8 cellular contexts compared by ENCODE assay signal in genomic region chr12:105331805-105332251, GRCh38. TPM values are rescaled to one million over a fixed set of nuclear protein-coding genes. Genes with fewer than 3 reads are reported as not detected.
DNase-seq lines count a peak whose midpoint lies in the region; ATAC-seq and TF ChIP-seq lines count a peak whose summit lies in the region.

No MANE protein-coding gene starts in this region.

- H3K36me3 ChIP-seq in fibroblast of lung (ENCODE audit: control insufficient read depth, insufficient read depth, low read length), result no peaks in the 10 kb centered on the region

- H3K27ac ChIP-seq in fibroblast of lung (ENCODE audit: insufficient read depth, low read length), result peak overlapping the region; percentile 52

- H3K9ac ChIP-seq in fibroblast of lung (ENCODE audit: insufficient read depth, low read length), result no peak overlapping the region

- no peaks in the 10 kb centered on the region for H3K27me3 Mint-ChIP-seq in T-helper 2 cell treated with Interferon-gamma antibody and Interleukin-4, amounts not matched to agents 5 μg/mL and 100 μg/mL, for 36 hours (ENCODE audit: low read depth)

- no peaks in the 10 kb centered on the region for H3K9me3 ChIP-seq in fibroblast of lung (ENCODE audit: control insufficient read depth, insufficient read depth, low read depth, low read length)

- H3K36me3 Mint-ChIP-seq in T-helper 2 cell treated with Interferon-gamma antibody and Interleukin-4, amounts not matched to agents 5 μg/mL and 100 μg/mL, for 36 hours (ENCODE audit: low read depth), result peaks cover 50% of the 10 kb centered on the region
- no peaks in the 10 kb centered on the region for H3K36me3 Mint-ChIP-seq in stimulated activated effector memory CD8-positive, alpha-beta T cell treated with anti-CD3 and anti-CD28 coated beads, Interleukin-12 subunit alpha, Interleukin-12 subunit beta, amount 100 ng/mL, for 72 hours

- H3K27ac Mint-ChIP-seq in T-helper 2 cell treated with Interferon-gamma antibody and Interleukin-4, amounts not matched to agents 5 μg/mL and 100 μg/mL, for 36 hours, result peak overlapping the region; percentile 87
- H3K27ac Mint-ChIP-seq in stimulated activated effector memory CD8-positive, alpha-beta T cell treated with anti-CD3 and anti-CD28 coated beads, Interleukin-12 subunit alpha, Interleukin-12 subunit beta, amount 100 ng/mL, for 72 hours, result peak overlapping the region; percentile 81

- no peak overlapping the region for H2AFZ ChIP-seq in fibroblast of lung (ENCODE audit: low read length)

- peaks cover 13% of the 10 kb centered on the region for H3K4me1 ChIP-seq in fibroblast of lung (ENCODE audit: control insufficient read depth, extremely low read depth, insufficient read depth, low read length)

- ATAC-seq in stimulated activated effector memory CD8-positive, alpha-beta T cell treated with anti-CD3 and anti-CD28 coated beads, Interleukin-12 subunit alpha, Interleukin-12 subunit beta, amount 100 ng/mL, for 72 hours, result peak; percentile 31
- ATAC-seq in HG02588 (IDR thresholded peaks at IDR 0.05; ENCODE audit: unreplicated experiment), result no peak

- peak overlapping the region; percentile 86 for H3K4me3 Mint-ChIP-seq in T-helper 2 cell treated with Interferon-gamma antibody and Interleukin-4, amounts not matched to agents 5 μg/mL and 100 μg/mL, for 36 hours
- H3K4me3 Mint-ChIP-seq in stimulated activated effector memory CD8-positive, alpha-beta T cell treated with anti-CD3 and anti-CD28 coated beads, Interleukin-12 subunit alpha, Interleukin-12 subunit beta, amount 100 ng/mL, for 72 hours, result peak overlapping the region; percentile 72

- H3K4me1 Mint-ChIP-seq in T-helper 2 cell treated with Interferon-gamma antibody and Interleukin-4, amounts not matched to agents 5 μg/mL and 100 μg/mL, for 36 hours (ENCODE audit: low read depth), result peaks cover 69% of the 10 kb centered on the region
- H3K4me1 Mint-ChIP-seq in stimulated activated effector memory CD8-positive, alpha-beta T cell treated with anti-CD3 and anti-CD28 coated beads, Interleukin-12 subunit alpha, Interleukin-12 subunit beta, amount 100 ng/mL, for 72 hours, result peaks cover 75% of the 10 kb centered on the region

- no peaks in the 10 kb centered on the region for H3K9me3 Mint-ChIP-seq in T-helper 2 cell treated with Interferon-gamma antibody and Interleukin-4, amounts not matched to agents 5 μg/mL and 100 μg/mL, for 36 hours
- H3K9me3 Mint-ChIP-seq in stimulated activated effector memory CD8-positive, alpha-beta T cell treated with anti-CD3 and anti-CD28 coated beads, Interleukin-12 subunit alpha, Interleukin-12 subunit beta, amount 100 ng/mL, for 72 hours, result no peaks in the 10 kb centered on the region

- TF ChIP-seq CTCF in fibroblast of lung (conservative IDR thresholded peaks at IDR 0.05 in 1 of 2, IDR thresholded peaks at IDR 0.05 in 1 of 2; ENCODE audit: low read depth in 1 of 2, low read length in 2 of 2), result no peak

- peaks cover 59% of the 10 kb centered on the region for H3K79me2 ChIP-seq in fibroblast of lung (ENCODE audit: control insufficient read depth, insufficient read depth, low read length)

- DNase-seq in activated CD4-positive, alpha-beta T cell treated with anti-CD3 and anti-CD28 coated beads for 48 hours, result peak; percentile 34
- no peak for DNase-seq in activated CD4-positive, alpha-beta T cell treated with anti-CD3 and anti-CD28 coated beads for 1 hour
- peak; percentile 42 for DNase-seq in T-helper 2 cell treated with Interferon-gamma antibody and Interleukin-4, amounts not matched to agents 5 μg/mL and 100 μg/mL, for 36 hours (ENCODE audit: low spot score)
- DNase-seq in fibroblast of lung (ENCODE audit: low read depth in 2 of 2) (peak in 1 of 2 donors; percentile 23), DMS53 (lab: John Stamatoyannopoulos, UW) (no peak), DMS 273 treated with DMSO at 0.1 percent for 48 hours (lab: John Stamatoyannopoulos, UW) (no peak)
- peak in 1 of 2 donors; percentile 73 for DNase-seq in stimulated activated effector memory CD8-positive, alpha-beta T cell treated with anti-CD3 and anti-CD28 coated beads, Interleukin-12 subunit alpha, Interleukin-12 subunit beta, amount 100 ng/mL, for 72 hours (ENCODE audit: low spot score in 2 of 2)

- H4K20me1 ChIP-seq in fibroblast of lung (ENCODE audit: control insufficient read depth, extremely low read depth, insufficient read depth, low read length), result no peaks in the 10 kb centered on the region

- peak overlapping the region; percentile 69 for H3K4me2 ChIP-seq in fibroblast of lung (ENCODE audit: extremely low read depth, insufficient read depth, low read length)

- H3K4me3 ChIP-seq in fibroblast of lung (replicated peaks in 1 of 4; ENCODE audit: control extremely low read depth in 1 of 4, insufficient read depth in 1 of 4, low read depth in 3 of 4, low read length in 4 of 4), result peak overlapping the region; percentile 69 to 82 (median 76)

- no peaks in the 10 kb centered on the region for H3K27me3 ChIP-seq in fibroblast of lung (ENCODE audit: control insufficient read depth, insufficient read depth, low read length)

RNA-seq across cellular contexts. Expression of gene C12orf75, which starts 1.3 kb away (rescaled TPM):
- 40.6 and 133 TPM in 2 replicates for total RNA-seq in fibroblast of lung
- polyA plus RNA-seq in fibroblast of lung, result 298 and 336 TPM in 2 replicates
- 233 and 328 TPM in 2 replicates for polyA plus RNA-seq in fibroblast of lung (2012)
- 22.0 and 22.2 TPM in 2 replicates for polyA minus RNA-seq in fibroblast of lung (ENCODE audit: low replicate concordance)

Comparison
In these comparisons a context has a peak if more than half of its experiments do, and no peak if none do; other contexts are left out.
1. DNase-seq: peak in activated CD4-positive, alpha-beta T cell treated with anti-CD3 and anti-CD28 coated beads for 48 hours (single experiment) and T-helper 2 cell treated with Interferon-gamma antibody and Interleukin-4, amounts not matched to agents 5 μg/mL and 100 μg/mL, for 36 hours (single experiment); none in activated CD4-positive, alpha-beta T cell treated with anti-CD3 and anti-CD28 coated beads for 1 hour (single experiment), DMS53 (single experiment) and DMS 273 treated with DMSO at 0.1 percent for 48 hours (single experiment).